13 cellular contexts compared by ENCODE assay signal in the genomic region with DNA sequence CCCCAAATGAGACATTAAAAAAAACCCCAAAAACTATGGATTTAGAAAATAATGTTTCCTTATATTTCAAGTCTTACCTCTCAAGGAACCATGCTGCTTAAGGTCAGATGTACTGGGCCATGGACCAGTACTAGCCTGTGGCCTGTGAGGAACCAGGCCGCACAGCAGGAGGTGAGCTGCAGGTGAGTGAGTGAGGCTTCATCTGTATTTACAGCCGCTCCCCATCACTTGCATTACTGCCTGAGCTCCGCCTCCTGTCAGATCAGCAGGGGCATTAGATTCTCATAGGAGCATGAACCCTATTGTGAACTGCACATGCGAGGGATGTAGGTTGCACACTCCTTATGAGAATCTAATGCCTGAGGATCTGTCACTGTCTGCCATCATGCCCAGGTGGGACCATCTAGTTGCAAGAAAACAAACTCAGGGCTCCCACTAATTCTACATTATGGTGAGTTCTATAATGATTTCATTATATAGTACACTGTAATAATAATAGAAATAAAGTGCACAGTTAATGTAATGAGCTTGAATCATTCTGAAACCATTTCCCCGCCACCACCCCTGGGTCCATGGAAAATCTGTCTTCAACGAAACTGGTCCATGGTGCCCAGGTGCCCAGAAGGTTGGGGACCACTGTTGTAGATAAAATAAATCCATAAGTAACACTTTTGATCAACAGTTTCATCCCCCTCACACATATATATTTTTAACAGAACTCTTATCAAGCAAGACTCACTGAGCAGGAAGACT.
DNase-seq lines count a peak whose midpoint lies in the region; ATAC-seq, FAIRE-seq and TF ChIP-seq lines count a peak whose summit lies in the region.
"Had no signal": no experiment of that assay in that cellular context is flagged by ENCODE, and none has a peak within 500 bp of the region (broad histone marks: within the 10 kb centered on the region; RNA-seq: fewer than 3 reads in every experiment).

No MANE protein-coding gene starts in this region.

- H3K27me3 ChIP-seq in GM23338 (ENCODE audit: insufficient read depth) (no peaks in the 10 kb centered on the region), adipocyte (replicated peaks; ENCODE audit: control insufficient read depth, insufficient read depth, low read length) (no peaks in the 10 kb centered on the region), keratinocyte (ENCODE audit: control insufficient read depth, extremely low read depth, insufficient read depth, low read length) (no peaks in the 10 kb centered on the region), osteoblast (ENCODE audit: insufficient read depth, low read length) (no peaks in the 10 kb centered on the region), left ventricle myocardium inferior (ENCODE audit: low read depth) (no peaks in the 10 kb centered on the region)

- H3K27ac ChIP-seq in GM23338 (ENCODE audit: low read depth) (no peak overlapping the region), keratinocyte (ENCODE audit: control insufficient read depth, insufficient read depth, low read length) (peak overlapping the region; percentile 98), osteoblast (ENCODE audit: low read depth, low read length) (peak overlapping the region; percentile 95), left ventricle myocardium inferior (replicated peaks) (no peak overlapping the region)
- H3K27ac ChIP-seq: parathyroid adenoma had no signal

- no peaks in the 10 kb centered on the region for H3K27me3 Mint-ChIP-seq in GM23338 (ENCODE audit: insufficient read depth, low read depth, poor library complexity)
- H3K27me3 Mint-ChIP-seq: stimulated activated memory B cell treated with anti-CD40 and anti-IgM and Interleukin-4, amounts not matched to agents 10 μg/mL and 1 μg/mL and 100 μg/mL, for 72 hours had no signal

- no peak for DNase-seq in GM23338 (ENCODE audit: low spot score)
- DNase-seq in adipocyte (ENCODE audit: low read depth) = no peak
- no peak for DNase-seq in keratinocyte (ENCODE audit: low read depth, low spot score)
- no peak for DNase-seq in osteoblast (ENCODE audit: insufficient read length, low spot score, missing footprints)
- no peak for DNase-seq in left ventricle myocardium inferior
- no peak for DNase-seq in globus pallidus (ENCODE audit: low spot score)
- no peak for DNase-seq in NCI-H774 (lab: John Stamatoyannopoulos, UW)
- DNase-seq in NCI-H2107 (lab: John Stamatoyannopoulos, UW) = no peak
- DNase-seq: DMS79 treated with DMSO at 0.1 percent for 48 hours, immature natural killer cell, NCI-H1092 treated with DMSO at 0.1 percent for 48 hours had no signal

- peak overlapping the region; percentile 70 for H3K9ac ChIP-seq in adipocyte (ENCODE audit: low read length)
- peak overlapping the region; percentile 69 for H3K9ac ChIP-seq in keratinocyte (ENCODE audit: control insufficient read depth, extremely low read depth, insufficient read depth, low read length)
- H3K9ac ChIP-seq: parathyroid adenoma had no signal

- peaks cover 16% of the 10 kb centered on the region for H3K4me1 ChIP-seq in GM23338 (ENCODE audit: insufficient read depth)
- H3K4me1 ChIP-seq in adipocyte (ENCODE audit: control insufficient read depth, insufficient read depth, low read length) = peaks cover 18% of the 10 kb centered on the region
- H3K4me1 ChIP-seq in keratinocyte (ENCODE audit: control insufficient read depth, extremely low read depth, insufficient read depth, low read length) = peaks cover 34% of the 10 kb centered on the region
- peaks cover 41% of the 10 kb centered on the region for H3K4me1 ChIP-seq in osteoblast (ENCODE audit: insufficient read depth, low read length)
- H3K4me1 ChIP-seq in left ventricle myocardium inferior = peaks cover 3% of the 10 kb centered on the region
- H3K4me1 ChIP-seq: parathyroid adenoma had no signal

- H3K36me3 ChIP-seq in GM23338 (ENCODE audit: insufficient read depth) (peaks cover 3% of the 10 kb centered on the region; the same call in 1 of the 2 replicates), adipocyte (ENCODE audit: control insufficient read depth, insufficient read depth, low read length, severe bottlenecking) (peaks cover 70% of the 10 kb centered on the region), keratinocyte (ENCODE audit: control insufficient read depth in 2 of 2, extremely low read depth in 1 of 2, insufficient read depth in 2 of 2, low read length in 2 of 2) (peaks cover 7 to 23% of the 10 kb centered on the region in 2 experiments), osteoblast (ENCODE audit: insufficient read depth, low read length) (peaks cover 79% of the 10 kb centered on the region), left ventricle myocardium inferior (peaks cover 83% of the 10 kb centered on the region)

- no peak for ATAC-seq in GM23338

- H3K9me3 ChIP-seq in adipocyte (ENCODE audit: control insufficient read depth, low read length) = no peaks in the 10 kb centered on the region
- no peaks in the 10 kb centered on the region for H3K9me3 ChIP-seq in keratinocyte (ENCODE audit: control insufficient read depth, low read depth, low read length)
- H3K9me3 ChIP-seq in osteoblast (ENCODE audit: low read depth, low read length) = no peaks in the 10 kb centered on the region
- H3K9me3 ChIP-seq in left ventricle myocardium inferior (replicated peaks) = no peaks in the 10 kb centered on the region

- intact Hi-C loops in left ventricle myocardium inferior (cut with micrococcal nuclease) = no loop called here

- H3K9me1 ChIP-seq in keratinocyte (ENCODE audit: control insufficient read depth, extremely low read depth, insufficient read depth, low read length) = no peaks in the 10 kb centered on the region

- peaks cover 17% of the 10 kb centered on the region for H3K4me1 Mint-ChIP-seq in GM23338
- H3K4me1 Mint-ChIP-seq: immature natural killer cell; stimulated activated memory B cell treated with anti-CD40 and anti-IgM and Interleukin-4, amounts not matched to agents 10 μg/mL and 1 μg/mL and 100 μg/mL, for 72 hours had no signal

- H4K20me1 ChIP-seq in GM23338 (replicated peaks; ENCODE audit: insufficient read depth) (peaks cover 2% of the 10 kb centered on the region; the same call in 1 of the 2 replicates), keratinocyte (ENCODE audit: control insufficient read depth, extremely low read depth, insufficient read depth, low read length) (no peaks in the 10 kb centered on the region), osteoblast (ENCODE audit: insufficient read depth, low read length) (peaks cover 11% of the 10 kb centered on the region)

- FAIRE-seq in keratinocyte (lab: Jason Lieb, UNC) = no peak

- peaks cover 3% of the 10 kb centered on the region; the same call in 1 of the 2 replicates for H3K9me2 ChIP-seq in GM23338 (ENCODE audit: insufficient read depth)

- H3K4me3 ChIP-seq in GM23338 (no peak overlapping the region), adipocyte (ENCODE audit: low read length) (no peak overlapping the region), keratinocyte (ENCODE audit: control insufficient read depth in 2 of 3, extremely low read depth in 1 of 3, insufficient read depth in 2 of 3, low read depth in 1 of 3, low read length in 3 of 3) (peak overlapping the region in 2 of 3 experiments; percentile 47 to 48), osteoblast (ENCODE audit: insufficient read depth, low read length) (no peak overlapping the region), left ventricle myocardium inferior (no peak overlapping the region)

- H2AFZ ChIP-seq in GM23338 = no peak overlapping the region
- no peak overlapping the region for H2AFZ ChIP-seq in keratinocyte (ENCODE audit: control insufficient read depth, low read length)
- H2AFZ ChIP-seq in osteoblast (ENCODE audit: low read length) = no peak overlapping the region
- H2AFZ ChIP-seq: parathyroid adenoma had no signal

- peak overlapping the region; percentile 13; the same call in 1 of the 2 replicates for H3K27ac Mint-ChIP-seq in GM23338
- H3K27ac Mint-ChIP-seq: immature natural killer cell; stimulated activated memory B cell treated with anti-CD40 and anti-IgM and Interleukin-4, amounts not matched to agents 10 μg/mL and 1 μg/mL and 100 μg/mL, for 72 hours had no signal

- no peak for TF ChIP-seq CTCF in GM23338 (conservative IDR thresholded peaks at IDR 0.05; ENCODE audit: low read depth in 2 of 2)
- no peak for TF ChIP-seq CTCF in keratinocyte (optimal IDR thresholded peaks at IDR 0.05 in 1 of 3, IDR thresholded peaks at IDR 0.05 in 1 of 3, conservative IDR thresholded peaks at IDR 0.05 in 1 of 3; ENCODE audit: extremely low read depth in 1 of 3, insufficient read depth in 2 of 3, low read length in 3 of 3)
- TF ChIP-seq CTCF in osteoblast (IDR thresholded peaks at IDR 0.05; ENCODE audit: extremely low read depth, low read depth, low read length) = no peak
- TF ChIP-seq CTCF in left ventricle myocardium inferior (IDR thresholded peaks at IDR 0.05; ENCODE audit: borderline replicate concordance) = no peak

- no peaks in the 10 kb centered on the region for H3K9me3 Mint-ChIP-seq in GM23338
- H3K9me3 Mint-ChIP-seq: immature natural killer cell; stimulated activated memory B cell treated with anti-CD40 and anti-IgM and Interleukin-4, amounts not matched to agents 10 μg/mL and 1 μg/mL and 100 μg/mL, for 72 hours had no signal

- H3K4me3 Mint-ChIP-seq in GM23338 = no peak overlapping the region
- H3K4me3 Mint-ChIP-seq: immature natural killer cell; stimulated activated memory B cell treated with anti-CD40 and anti-IgM and Interleukin-4, amounts not matched to agents 10 μg/mL and 1 μg/mL and 100 μg/mL, for 72 hours had no signal

- H3K36me3 Mint-ChIP-seq in GM23338 (ENCODE audit: low read depth) = peaks cover 36% of the 10 kb centered on the region
- H3K36me3 Mint-ChIP-seq: immature natural killer cell had no signal

- H3K79me2 ChIP-seq in GM23338 (replicated peaks; ENCODE audit: insufficient read depth) (no peaks in the 10 kb centered on the region), keratinocyte (ENCODE audit: control insufficient read depth, insufficient read depth, low read length) (peaks cover 9% of the 10 kb centered on the region), osteoblast (ENCODE audit: insufficient read depth, low read length) (peaks cover 43% of the 10 kb centered on the region)
- H3K79me2 ChIP-seq: parathyroid adenoma had no signal

- H3K4me2 ChIP-seq in GM23338 = no peak overlapping the region
- peak overlapping the region; percentile 77 for H3K4me2 ChIP-seq in keratinocyte (ENCODE audit: control insufficient read depth, extremely low read depth, insufficient read depth, low read depth, low read length)
- H3K4me2 ChIP-seq in osteoblast (ENCODE audit: insufficient read depth, low read length) = peak overlapping the region; percentile 32

- dilution Hi-C loops in keratinocyte (cut with MboI; ENCODE audit: extremely low pct_ligation_motif_present, low sequenced_read_pairs) = no loop called here

- no peaks in the 10 kb centered on the region for H3F3A ChIP-seq in GM23338 (replicated peaks; ENCODE audit: low read depth)

Comparison
In these comparisons a context has a peak if more than half of its experiments do, and no peak if none do; other contexts are left out.
1. H3K27ac ChIP-seq: peak in keratinocyte (single experiment) and osteoblast (single experiment); none in GM23338 (single experiment) and left ventricle myocardium inferior (single experiment).
2. H3K4me3 ChIP-seq: peak in keratinocyte (2 of 3); none in GM23338 (single experiment), adipocyte (single experiment), osteoblast (single experiment) and left ventricle myocardium inferior (single experiment).